20 cellular contexts compared by ENCODE assay signal in the genomic region with DNA sequence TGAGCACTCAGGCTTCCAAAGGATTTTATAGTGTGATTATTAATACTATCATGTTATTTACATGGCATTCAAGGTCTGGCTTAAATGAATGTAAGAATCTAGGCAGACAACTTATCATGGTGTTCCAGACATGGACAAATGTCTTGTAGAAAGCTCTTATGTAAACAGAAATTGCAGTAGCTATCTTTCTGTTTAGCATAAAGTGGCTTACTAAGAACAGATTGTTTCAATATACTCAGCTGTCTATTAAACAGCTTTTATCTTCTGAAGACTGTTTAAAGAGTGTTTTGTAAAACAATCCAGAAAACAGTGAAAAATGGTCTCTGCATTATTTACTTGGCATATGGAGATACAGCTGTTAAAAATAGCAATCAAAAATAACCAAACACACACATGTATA.
"Had no signal": no experiment of that assay in that cellular context is flagged by ENCODE, and none has a peak within 500 bp of the region (broad histone marks: within the 10 kb centered on the region; RNA-seq: fewer than 3 reads in every experiment).

No MANE protein-coding gene starts in this region.

- DNase-seq: IMR-90; Kasumi-1; MM.1S; NCI-H1105 treated with DMSO at 0.1 percent for 48 hours; NCI-H1417 treated with DMSO at 0.1 percent for 48 hours; NCI-H146; NCI-H1694 treated with DMSO at 0.1 percent for 48 hours; NCI-H1930; NCI-H2081; NCI-H2107; NCI-H226; NCI-H446; NCI-H526 treated with DMSO at 0.1 percent for 48 hours; NCI-H774; NK-92 treated with Interleukin-12 subunit alpha and Interleukin-12 subunit beta, amount 100 ng/mL, for 24 hours; PC-3; SHP77; SK-N-SH; SW 1271; T-cell had no signal
